In genomic region chr10:36220122-36220521, GRCh38 we compare ENCODE assay signal across 1 cellular context.
TF ChIP-seq lines count a peak whose summit lies in the region.

No MANE protein-coding gene starts in this region.

TF ChIP-seq in SK-N-SH treated with all-trans-retinoic acid at 6 μM for 48 hours, 23 proteins besides CTCF, POLR2A, EP300 and RAD21 (continued from another document):
- TF ChIP-seq TSHZ2 (CRISPR knock-in tag; IDR thresholded peaks at IDR 0.05): no peak
- TF ChIP-seq ISL1 (CRISPR knock-in tag; IDR thresholded peaks at IDR 0.05): peak; percentile 70
- no peak for TF ChIP-seq ZFP3 (CRISPR knock-in tag; IDR thresholded peaks at IDR 0.05)
- no peak for TF ChIP-seq ZNF565 (CRISPR knock-in tag; conservative IDR thresholded peaks at IDR 0.05; ENCODE audit: low read depth)
- TF ChIP-seq ZNF8 (CRISPR knock-in tag; IDR thresholded peaks at IDR 0.05): no peak
- peak; percentile 92 for TF ChIP-seq ZC3H10 (CRISPR knock-in tag; IDR thresholded peaks at IDR 0.05)
- TF ChIP-seq GLIS3 (CRISPR knock-in tag; IDR thresholded peaks at IDR 0.05): no peak
- TF ChIP-seq CSDC2 (CRISPR knock-in tag; IDR thresholded peaks at IDR 0.05): no peak
- TF ChIP-seq BACH2 (CRISPR knock-in tag; IDR thresholded peaks at IDR 0.05; ENCODE audit: borderline replicate concordance): no peak
- no peak for TF ChIP-seq ARNTL (CRISPR knock-in tag; IDR thresholded peaks at IDR 0.05; ENCODE audit: borderline replicate concordance, low read depth)
- no peak for TF ChIP-seq TCF4 (CRISPR knock-in tag; IDR thresholded peaks at IDR 0.05; ENCODE audit: borderline replicate concordance)
- TF ChIP-seq, protein P1, sequence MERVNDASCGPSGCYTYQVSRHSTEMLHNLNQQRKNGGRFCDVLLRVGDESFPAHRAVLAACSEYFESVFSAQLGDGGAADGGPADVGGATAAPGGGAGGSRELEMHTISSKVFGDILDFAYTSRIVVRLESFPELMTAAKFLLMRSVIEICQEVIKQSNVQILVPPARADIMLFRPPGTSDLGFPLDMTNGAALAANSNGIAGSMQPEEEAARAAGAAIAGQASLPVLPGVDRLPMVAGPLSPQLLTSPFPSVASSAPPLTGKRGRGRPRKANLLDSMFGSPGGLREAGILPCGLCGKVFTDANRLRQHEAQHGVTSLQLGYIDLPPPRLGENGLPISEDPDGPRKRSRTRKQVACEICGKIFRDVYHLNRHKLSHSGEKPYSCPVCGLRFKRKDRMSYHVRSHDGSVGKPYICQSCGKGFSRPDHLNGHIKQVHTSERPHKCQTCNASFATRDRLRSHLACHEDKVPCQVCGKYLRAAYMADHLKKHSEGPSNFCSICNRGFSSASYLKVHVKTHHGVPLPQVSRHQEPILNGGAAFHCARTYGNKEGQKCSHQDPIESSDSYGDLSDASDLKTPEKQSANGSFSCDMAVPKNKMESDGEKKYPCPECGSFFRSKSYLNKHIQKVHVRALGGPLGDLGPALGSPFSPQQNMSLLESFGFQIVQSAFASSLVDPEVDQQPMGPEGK (CRISPR knock-in tag; IDR thresholded peaks at IDR 0.05; ENCODE audit: borderline replicate concordance): peak; percentile 27; the same call in 1 of the 2 replicates
- no peak for TF ChIP-seq RARB (CRISPR knock-in tag; IDR thresholded peaks at IDR 0.05)
- TF ChIP-seq, protein P2, sequence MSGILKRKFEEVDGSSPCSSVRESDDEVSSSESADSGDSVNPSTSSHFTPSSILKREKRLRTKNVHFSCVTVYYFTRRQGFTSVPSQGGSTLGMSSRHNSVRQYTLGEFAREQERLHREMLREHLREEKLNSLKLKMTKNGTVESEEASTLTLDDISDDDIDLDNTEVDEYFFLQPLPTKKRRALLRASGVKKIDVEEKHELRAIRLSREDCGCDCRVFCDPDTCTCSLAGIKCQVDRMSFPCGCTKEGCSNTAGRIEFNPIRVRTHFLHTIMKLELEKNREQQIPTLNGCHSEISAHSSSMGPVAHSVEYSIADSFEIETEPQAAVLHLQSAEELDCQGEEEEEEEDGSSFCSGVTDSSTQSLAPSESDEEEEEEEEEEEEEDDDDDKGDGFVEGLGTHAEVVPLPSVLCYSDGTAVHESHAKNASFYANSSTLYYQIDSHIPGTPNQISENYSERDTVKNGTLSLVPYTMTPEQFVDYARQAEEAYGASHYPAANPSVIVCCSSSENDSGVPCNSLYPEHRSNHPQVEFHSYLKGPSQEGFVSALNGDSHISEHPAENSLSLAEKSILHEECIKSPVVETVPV (CRISPR knock-in tag; IDR thresholded peaks at IDR 0.05): no peak
TF ChIP-seq in SK-N-SH treated with all-trans-retinoic acid at 6 μM for 48 hours: peak in this region for 4.
